9 cellular contexts compared by ENCODE assay signal in genomic region chr1:226973898-226974543, GRCh38. TPM values are rescaled to one million over a fixed set of nuclear protein-coding genes. Genes with fewer than 3 reads are reported as not detected.
DNase-seq lines count a peak whose midpoint lies in the region; ATAC-seq and TF ChIP-seq lines count a peak whose summit lies in the region.
"Had no signal": no experiment of that assay in that cellular context is flagged by ENCODE, and none has a peak within 500 bp of the region (broad histone marks: within the 10 kb centered on the region; RNA-seq: fewer than 3 reads in every experiment).

No MANE protein-coding gene starts in this region.

- TF ChIP-seq CTCF in AG09319 (IDR thresholded peaks at IDR 0.05; ENCODE audit: low read depth, low read length) (peak; percentile 11), adrenal gland (IDR thresholded peaks at IDR 0.05) (peak in 3 of 6 experiments; percentile 9 to 13 (median 11)), glutamatergic neuron (IDR thresholded peaks at IDR 0.05; ENCODE audit: partially characterized antibody, unreplicated experiment) (no peak), parathyroid adenoma (IDR thresholded peaks at IDR 0.05) (no peak)

- H3K4me3 Mint-ChIP-seq in glutamatergic neuron (ENCODE audit: unreplicated experiment) = peak overlapping the region; percentile 72

- peaks cover 19% of the 10 kb centered on the region for H3K4me1 Mint-ChIP-seq in glutamatergic neuron (ENCODE audit: low read depth, unreplicated experiment)

- no peak for ATAC-seq in HG02610 (IDR thresholded peaks at IDR 0.05; ENCODE audit: unreplicated experiment)
- no peak for ATAC-seq in GM19463 (IDR thresholded peaks at IDR 0.05; ENCODE audit: unreplicated experiment)

- H3K9me3 Mint-ChIP-seq in glutamatergic neuron (ENCODE audit: unreplicated experiment) = peaks cover 14% of the 10 kb centered on the region

- H3K4me3 ChIP-seq in adrenal gland (no peak overlapping the region), parathyroid adenoma (ENCODE audit: low read depth, low read length) (no peak overlapping the region)

- DNase-seq in AG09319 (ENCODE audit: extremely low read depth, low read depth) = no peak
- DNase-seq in adrenal gland = peak; percentile 58 to 88 (median 83)
- no peak for DNase-seq in glutamatergic neuron
- DNase-seq in dermis blood vessel endothelial cell = no peak
- DNase-seq in NCI-H1417 treated with DMSO at 0.1 percent for 48 hours (lab: John Stamatoyannopoulos, UW) = no peak
- DNase-seq: COR-L47 had no signal

- intact Hi-C loops in adrenal gland (cut with DNase I) = no loop called here

- H3K9me3 ChIP-seq in adrenal gland (replicated peaks in 1 of 3) (no peaks in the 10 kb centered on the region), parathyroid adenoma (ENCODE audit: control insufficient read depth, low read length) (no peaks in the 10 kb centered on the region)

- H3K27me3 Mint-ChIP-seq in glutamatergic neuron (ENCODE audit: unreplicated experiment) = peaks cover 9% of the 10 kb centered on the region

- H3K9ac ChIP-seq in parathyroid adenoma = no peak overlapping the region

- peaks cover 16% of the 10 kb centered on the region for H3K36me3 Mint-ChIP-seq in glutamatergic neuron (ENCODE audit: unreplicated experiment)

- H2AFZ ChIP-seq in parathyroid adenoma = no peak overlapping the region

- H3K27me3 ChIP-seq in adrenal gland (no peaks in the 10 kb centered on the region), parathyroid adenoma (ENCODE audit: control insufficient read depth, insufficient read depth, low read length) (no peaks in the 10 kb centered on the region)

- peak overlapping the region; percentile 96 for H3K27ac Mint-ChIP-seq in glutamatergic neuron (ENCODE audit: unreplicated experiment)

- peak in 1 of 2 donors; percentile 56 for TF ChIP-seq POLR2A in adrenal gland (IDR thresholded peaks at IDR 0.05)

- peaks cover 0 to 35% of the 10 kb centered on the region in 2 donors for H3K36me3 ChIP-seq in adrenal gland (replicated peaks in 1 of 2)
- no peaks in the 10 kb centered on the region for H3K36me3 ChIP-seq in parathyroid adenoma (ENCODE audit: control insufficient read depth, insufficient read depth, low read length)

- H3K4me2 ChIP-seq in parathyroid adenoma (ENCODE audit: low read length) = no peak overlapping the region

- H3K27ac ChIP-seq in adrenal gland (peak overlapping the region; percentile 9 to 95 (median 86)), parathyroid adenoma (peak overlapping the region; percentile 57)

- no peaks in the 10 kb centered on the region for H3K79me2 ChIP-seq in parathyroid adenoma

- peaks cover 37 to 40% of the 10 kb centered on the region in 2 donors for H3K4me1 ChIP-seq in adrenal gland (replicated peaks in 1 of 2)
- H3K4me1 ChIP-seq in parathyroid adenoma = no peaks in the 10 kb centered on the region

- WGBS in adrenal gland, 4 donors = 22 to 40% (median 28%) methylated on average over 7 to 11 of the region's 11 CpGs

RNA-seq across cellular contexts. Expression of gene COQ8A, which starts 33.9 kb away (rescaled TPM):
- total RNA-seq in adrenal gland = 100 to 1,000 TPM in 7 of 8 donors, 10 to 100 TPM in 1; 30.1 to 990 (median 609) TPM
- polyA plus RNA-seq in adrenal gland = 100 to 1,000 TPM in 2 of 3 donors, 10 to 100 TPM in 1; 33.8 to 453 (median 261) TPM
- 41.9 TPM for total RNA-seq in glutamatergic neuron (ENCODE audit: unreplicated experiment)
- total RNA-seq in dermis blood vessel endothelial cell = 25.7 and 37.4 TPM in 2 replicates

Comparison
In these comparisons a context has a peak if more than half of its experiments do, and no peak if none do; other contexts are left out.
1. DNase-seq: peak in adrenal gland (7 of 7); none in AG09319 (single experiment), glutamatergic neuron (single experiment), dermis blood vessel endothelial cell (single experiment) and NCI-H1417 treated with DMSO at 0.1 percent for 48 hours (single experiment).